ENCODE assay signal across 1 cellular context in genomic region chr10:60521974-60522405, GRCh38.
TF ChIP-seq lines count a peak whose summit lies in the region.

No MANE protein-coding gene starts in this region.

TF ChIP-seq in HEK293, 187 proteins besides CTCF, POLR2A, EP300 and RAD21 (continued from another document):
- TF ChIP-seq ZNF280D (tag by site-specific recombination; IDR thresholded peaks at IDR 0.05) (no peak), HIC1 (tag by site-specific recombination; IDR thresholded peaks at IDR 0.05) (peak; percentile 67; the same call in 1 of the 2 replicates), ZNF354C (tag by site-specific recombination; IDR thresholded peaks at IDR 0.05; ENCODE audit: borderline replicate concordance, low read depth) (no peak), MYNN (tag by site-specific recombination; IDR thresholded peaks at IDR 0.05; ENCODE audit: borderline replicate concordance) (no peak), REPIN1 (tag by site-specific recombination; IDR thresholded peaks at IDR 0.05; ENCODE audit: low read depth) (no peak), ZBTB44 (tag by site-specific recombination; IDR thresholded peaks at IDR 0.05) (peak; percentile 89), MZF1 (tag by site-specific recombination; IDR thresholded peaks at IDR 0.05; ENCODE audit: borderline replicate concordance) (no peak), ZNF157 (tag by site-specific recombination; IDR thresholded peaks at IDR 0.05) (no peak), ZNF274 (IDR thresholded peaks at IDR 0.05; ENCODE audit: low read length) (no peak), ZNF274 (tag by site-specific recombination; IDR thresholded peaks at IDR 0.05; ENCODE audit: borderline replicate concordance) (no peak), ZNF514 (tag by site-specific recombination; IDR thresholded peaks at IDR 0.05) (no peak), ATF2 (tag by site-specific recombination; IDR thresholded peaks at IDR 0.05; ENCODE audit: low read depth) (peak; percentile 32; the same call in 1 of the 2 replicates), ZNF626 (tag by site-specific recombination; IDR thresholded peaks at IDR 0.05) (no peak), GFI1B (tag by site-specific recombination; IDR thresholded peaks at IDR 0.05) (peak; percentile 84), YY2 (tag by site-specific recombination; IDR thresholded peaks at IDR 0.05) (no peak), ZNF776 (tag by site-specific recombination; IDR thresholded peaks at IDR 0.05; ENCODE audit: borderline replicate concordance) (no peak), ZSCAN30 (tag by site-specific recombination; IDR thresholded peaks at IDR 0.05) (0 out of 2 replicates have a peak, but pooled peaks have one; percentile 38), GLI2 (tag by site-specific recombination; IDR thresholded peaks at IDR 0.05; ENCODE audit: borderline replicate concordance, low read depth) (no peak), PRDM4 (tag by site-specific recombination; IDR thresholded peaks at IDR 0.05) (peak; percentile 83), ZNF707 (tag by site-specific recombination; IDR thresholded peaks at IDR 0.05) (no peak), ZNF223 (tag by site-specific recombination; IDR thresholded peaks at IDR 0.05) (no peak), ZNF513 (tag by site-specific recombination; IDR thresholded peaks at IDR 0.05) (peak; percentile 15; the same call in 1 of the 2 replicates), ZNF704 (tag by site-specific recombination; IDR thresholded peaks at IDR 0.05) (no peak), ZNF214 (tag by site-specific recombination; IDR thresholded peaks at IDR 0.05; ENCODE audit: borderline replicate concordance) (no peak), ZNF10 (tag by site-specific recombination; IDR thresholded peaks at IDR 0.05) (peak; percentile 64), ZBTB21 (tag by site-specific recombination; IDR thresholded peaks at IDR 0.05) (peak; percentile 74)
TF ChIP-seq in HEK293: peak in this region for 42.
